Comparison of ENCODE assay signal across 15 cellular contexts in the genomic region with DNA sequence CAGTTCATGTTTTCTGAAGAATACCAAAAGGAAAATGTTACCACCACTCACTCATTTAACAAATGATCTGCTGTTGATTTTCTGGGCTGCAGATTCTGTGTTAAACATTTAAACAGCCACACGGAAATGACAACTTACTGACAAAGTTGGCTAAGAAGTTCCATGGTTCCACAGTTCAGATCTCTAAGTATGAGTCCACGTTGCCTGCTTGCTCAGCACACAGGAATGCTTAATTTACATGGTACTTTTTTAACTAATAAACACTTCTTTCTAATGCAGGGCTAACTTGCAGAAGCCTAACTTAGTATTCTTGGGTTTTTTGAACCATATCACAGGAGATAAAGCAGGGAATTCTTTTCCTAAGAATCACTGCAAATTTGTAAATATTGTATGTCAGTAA. TPM values are rescaled to one million over a fixed set of nuclear protein-coding genes. Genes with fewer than 3 reads are reported as not detected.
DNase-seq lines count a peak whose midpoint lies in the region; ATAC-seq and TF ChIP-seq lines count a peak whose summit lies in the region.
"Had no signal": no experiment of that assay in that cellular context is flagged by ENCODE, and none has a peak within 500 bp of the region (broad histone marks: within the 10 kb centered on the region; RNA-seq: fewer than 3 reads in every experiment).

No MANE protein-coding gene starts in this region.

- H3K9me3 ChIP-seq in DND-41 (ENCODE audit: insufficient read depth, low read length, severe bottlenecking), result no peaks in the 10 kb centered on the region
- H3K9me3 ChIP-seq in mesenchymal stem cell (ENCODE audit: control insufficient read depth, low read length), result peaks cover 5% of the 10 kb centered on the region
- H3K9me3 ChIP-seq in tibial nerve, result no peaks in the 10 kb centered on the region
- H3K9me3 ChIP-seq: psoas muscle had no signal

- no peak overlapping the region for H3K4ac ChIP-seq in mesenchymal stem cell (ENCODE audit: low read depth in 1 of 2, low read length in 2 of 2)

- no peak overlapping the region for H2BK120ac ChIP-seq in mesenchymal stem cell (ENCODE audit: low read depth, low read length)

- H3K79me2 ChIP-seq in DND-41 (ENCODE audit: insufficient read depth, low read length), result no peaks in the 10 kb centered on the region

- no peak overlapping the region for H3K4me3 ChIP-seq in DND-41 (ENCODE audit: low read depth in 1 of 2, low read length in 2 of 2)
- H3K4me3 ChIP-seq in choroid plexus epithelial cell (ENCODE audit: low read depth, low read length), result no peak overlapping the region
- H3K4me3 ChIP-seq in mesenchymal stem cell (ENCODE audit: insufficient read depth in 1 of 2, low read depth in 1 of 2, low read length in 2 of 2), result no peak overlapping the region
- H3K4me3 ChIP-seq in tibial nerve, result no peak overlapping the region
- H3K4me3 ChIP-seq: psoas muscle had no signal

- no peak overlapping the region for H4K8ac ChIP-seq in mesenchymal stem cell (ENCODE audit: low read length)

- H2AK5ac ChIP-seq in mesenchymal stem cell (ENCODE audit: low read length, severe bottlenecking), result no peak overlapping the region

- 0% methylated on average over 2 of the region's 2 CpGs for WGBS in mesenchymal stem cell
- 24 to 34% methylated on average over 2 of the region's 2 CpGs for WGBS in tibial nerve, 2 donors

- H3K79me1 ChIP-seq in mesenchymal stem cell (replicated peaks; ENCODE audit: low read length, poor library complexity, severe bottlenecking), result no peaks in the 10 kb centered on the region

- H2BK12ac ChIP-seq in mesenchymal stem cell (ENCODE audit: low read length in 2 of 2), result no peak overlapping the region

- no peak overlapping the region for H4K91ac ChIP-seq in mesenchymal stem cell (ENCODE audit: low read length)

- ATAC-seq in DND-41 (ENCODE audit: insufficient read depth, low read depth) (no peak), HG02763 (IDR thresholded peaks at IDR 0.05; ENCODE audit: unreplicated experiment) (no peak)
- ATAC-seq: activated CD8-positive, alpha-beta memory T cell treated with anti-CD3 and anti-CD28 coated beads, Interleukin-2, amount 10 ng/mL, durations not matched to agents 7 days and 5 days; CD8-positive, alpha-beta T cell; psoas muscle had no signal

- H2AFZ ChIP-seq in DND-41 (ENCODE audit: low read depth, low read length) (peak overlapping the region; percentile 38; the same call in 1 of the 2 replicates), mesenchymal stem cell (ENCODE audit: low read depth, low read length) (no peak overlapping the region)

- no peak overlapping the region for H3K9ac ChIP-seq in DND-41 (ENCODE audit: low read depth, low read length)
- H3K9ac ChIP-seq in mesenchymal stem cell (ENCODE audit: low read length), result peak overlapping the region; percentile 75

- H3K27ac ChIP-seq in DND-41 (ENCODE audit: low read length) (no peak overlapping the region), mesenchymal stem cell (ENCODE audit: low read length, poor library complexity, severe bottlenecking) (peak overlapping the region; percentile 77), tibial nerve (no peak overlapping the region)
- H3K27ac ChIP-seq: psoas muscle had no signal

- H3K4me1 ChIP-seq in DND-41 (ENCODE audit: insufficient read depth, low read length), result peaks cover 48% of the 10 kb centered on the region
- H3K4me1 ChIP-seq in mesenchymal stem cell (ENCODE audit: control insufficient read depth, insufficient read depth, low read depth, low read length), result peaks cover 6% of the 10 kb centered on the region
- peaks cover 0 to 20% (median 6%) of the 10 kb centered on the region in 4 donors for H3K4me1 ChIP-seq in tibial nerve
- H3K4me1 ChIP-seq: psoas muscle had no signal

- TF ChIP-seq CTCF in DND-41 (IDR thresholded peaks at IDR 0.05; ENCODE audit: borderline replicate concordance, extremely low read depth, low read length, poor library complexity, severe bottlenecking) (no peak), choroid plexus epithelial cell (conservative IDR thresholded peaks at IDR 0.05; ENCODE audit: low read depth, low read length) (no peak), tibial nerve (IDR thresholded peaks at IDR 0.05) (no peak)

- H3K18ac ChIP-seq in mesenchymal stem cell (ENCODE audit: low read depth in 1 of 2, low read length in 2 of 2), result no peak overlapping the region

- H3K4me2 ChIP-seq in DND-41 (ENCODE audit: insufficient read depth, low read length) (no peak overlapping the region), mesenchymal stem cell (ENCODE audit: low read length, poor library complexity, severe bottlenecking) (no peak overlapping the region)

- DNase-seq in DND-41 (no peak), NCI-H460 (ENCODE audit: extremely low read depth, low read depth) (peak; percentile 27), choroid plexus epithelial cell (ENCODE audit: low read depth) (peak; percentile 80), mesenchymal stem cell (peak; percentile 85), KG1 (lab: John Stamatoyannopoulos, UW) (no peak), tibial nerve (ENCODE audit: low spot score in 2 of 2) (no peak)
- no peak for DNase-seq in activated naive CD4-positive, alpha-beta T cell (lab: John Stamatoyannopoulos, UW)
- DNase-seq: activated CD8-positive, alpha-beta memory T cell treated with anti-CD3 and anti-CD28 coated beads, Interleukin-2, amount 10 ng/mL, durations not matched to agents 7 days and 5 days; activated naive CD8-positive, alpha-beta T cell treated with anti-CD3 and anti-CD28 coated beads, Interleukin-2, amount 10 ng/mL, durations not matched to agents 7 days and 5 days; CD8-positive, alpha-beta T cell; midbrain; psoas muscle; stimulated activated CD4-positive, alpha-beta T cell treated with anti-CD3 and anti-CD28 coated beads, Interleukin-4, amount 100 ng/mL, for 4 hours had no signal

- H3K27me3 ChIP-seq in DND-41 (ENCODE audit: insufficient read depth, low read length, poor library complexity), result no peaks in the 10 kb centered on the region
- no peaks in the 10 kb centered on the region for H3K27me3 ChIP-seq in mesenchymal stem cell (ENCODE audit: control insufficient read depth in 1 of 2, insufficient read depth in 1 of 2, low read length in 2 of 2)
- H3K27me3 ChIP-seq in tibial nerve, result no peaks in the 10 kb centered on the region

- TF ChIP-seq POLR2A in tibial nerve (IDR thresholded peaks at IDR 0.05), result no peak

- H3K14ac ChIP-seq in mesenchymal stem cell (ENCODE audit: low read length in 2 of 2), result no peak overlapping the region

- H2BK5ac ChIP-seq in mesenchymal stem cell (ENCODE audit: low read depth, low read length, poor library complexity, severe bottlenecking), result no peak overlapping the region

- no peak overlapping the region for H3K23ac ChIP-seq in mesenchymal stem cell (ENCODE audit: low read length in 2 of 2)

- H4K20me1 ChIP-seq in DND-41 (ENCODE audit: insufficient read depth, low read length), result no peaks in the 10 kb centered on the region

- no peaks in the 10 kb centered on the region for H3K36me3 ChIP-seq in DND-41 (ENCODE audit: insufficient read depth, low read length)
- H3K36me3 ChIP-seq in mesenchymal stem cell (ENCODE audit: control insufficient read depth in 1 of 2, insufficient read depth in 2 of 2, low read depth in 1 of 2, low read length in 2 of 2), result no peaks in the 10 kb centered on the region
- no peaks in the 10 kb centered on the region for H3K36me3 ChIP-seq in tibial nerve

- no peak overlapping the region for H2BK15ac ChIP-seq in mesenchymal stem cell (ENCODE audit: low read depth, poor library complexity, severe bottlenecking)

- TF ChIP-seq EP300 in tibial nerve (IDR thresholded peaks at IDR 0.05), result no peak

RNA-seq across cellular contexts. Expression of gene PTGER2, which starts 34.7 kb away (rescaled TPM):
- 0.29 and 0.42 TPM in 2 replicates for total RNA-seq in NCI-H460 (2014; rRNA removed; shearing (Covaris generic))
- polyA plus RNA-seq in NCI-H460 (2014; cell fraction: nucleus; rRNA removed), result 0.28 and 0.55 TPM in 2 replicates
- 17.5 TPM for polyA plus RNA-seq in mesenchymal stem cell (2013, experiment 1 of 2)
- 17.8 TPM for polyA plus RNA-seq in mesenchymal stem cell (2013, experiment 2 of 2)
- 10 to 100 TPM in 1 of 4 donors, 1 to 10 TPM in 3; 2.1 to 14.4 (median 4.0) TPM for total RNA-seq in tibial nerve
- total RNA-seq: OCI-LY7 had no signal

Comparison
In these comparisons a context has a peak if more than half of its experiments do, and no peak if none do; other contexts are left out.
1. DNase-seq: peak in NCI-H460 (single experiment), choroid plexus epithelial cell (single experiment) and mesenchymal stem cell (single experiment); none in DND-41 (single experiment), KG1 (single experiment), activated naive CD4-positive, alpha-beta T cell (0 of 4) and tibial nerve (0 of 2).